ENCODE assay signal across 8 cellular contexts in genomic region chr10:113854019-113854756, GRCh38. TPM values are rescaled to one million over a fixed set of nuclear protein-coding genes. Genes with fewer than 3 reads are reported as not detected.
DNase-seq lines count a peak whose midpoint lies in the region; ATAC-seq and TF ChIP-seq lines count a peak whose summit lies in the region.

Gene DCLRE1A, minus strand, starts transcription at chr10:113854082. Its CDS starts 900 bp downstream, at chr10:113853182.
Gene NHLRC2, plus strand, starts transcription at chr10:113854661. Its CDS starts 212 bp downstream, at chr10:113854873.

- DNase-seq in CD1c-positive myeloid dendritic cell (ENCODE audit: extremely low spot score) (peak; percentile 81), HT-29 (ENCODE audit: low spot score) (peak; percentile 90), activated T-cell treated with anti-CD3 and anti-CD28 coated beads for 1 hour (ENCODE audit: low read depth) (peak; percentile 45), epidermal melanocyte (ENCODE audit: insufficient read length, low spot score) (peak; percentile 42)
- peak; percentile 57 to 58 for DNase-seq in stimulated activated CD8-positive, alpha-beta memory T cell treated with anti-CD3 and anti-CD28 coated beads, Interleukin-2, amount 100 ng/mL, for 48 hours (ENCODE audit: low read depth in 2 of 2)

- H3K27ac ChIP-seq in OCI-LY1 (ENCODE audit: low read depth, low read length, poor library complexity, severe bottlenecking), result peak within 1 kb of the TSS; percentile 76

- peak within 1 kb of the TSS; percentile 92 for H3K4me3 ChIP-seq in OCI-LY1 (ENCODE audit: low read depth, low read length, poor library complexity, severe bottlenecking)
- H3K4me3 ChIP-seq in mononuclear cell (ENCODE audit: low read length), result peak within 1 kb of the TSS; percentile 73

- peaks cover 29% of the 10 kb centered on the region for H3K79me2 ChIP-seq in OCI-LY1 (ENCODE audit: insufficient read depth, low read length)

- no peaks in the 10 kb centered on the region for H4K20me1 ChIP-seq in OCI-LY1 (ENCODE audit: insufficient read depth, low read length)

- peaks cover 12% of the 10 kb centered on the region for H3K36me3 ChIP-seq in OCI-LY1 (ENCODE audit: insufficient read depth, low read length)

- TF ChIP-seq CTCF in OCI-LY1 (IDR thresholded peaks at IDR 0.05; ENCODE audit: low read length), result no peak

- peak within 1 kb of the TSS; percentile 94 for H3K9ac ChIP-seq in OCI-LY1 (ENCODE audit: low read length)

- no peaks in the 10 kb centered on the region for H3K9me2 ChIP-seq in OCI-LY1 (ENCODE audit: low read depth, low read length)

- H3K9me3 ChIP-seq in OCI-LY1 (ENCODE audit: low read length), result no peaks in the 10 kb centered on the region
- no peaks in the 10 kb centered on the region for H3K9me3 ChIP-seq in mononuclear cell (ENCODE audit: low read depth, low read length)

- peak within 1 kb of the TSS; percentile 95 for H2AFZ ChIP-seq in OCI-LY1 (ENCODE audit: low read length)

- H3F3A ChIP-seq in OCI-LY1 (ENCODE audit: insufficient read depth, low read length), result 0 out of 2 replicates have a peak, but pooled peaks cover 4% of the 10 kb centered on the region

- H3K27me3 ChIP-seq in OCI-LY1 (ENCODE audit: insufficient read depth, low read length) (no peaks in the 10 kb centered on the region), mononuclear cell (ENCODE audit: insufficient read depth, low read length) (no peaks in the 10 kb centered on the region)

- H3K4me2 ChIP-seq in OCI-LY1 (ENCODE audit: low read length), result peak within 1 kb of the TSS; percentile 93

- ATAC-seq in GM19455 (IDR thresholded peaks at IDR 0.05; ENCODE audit: unreplicated experiment), result peak; percentile 48

- H3K4me1 ChIP-seq in OCI-LY1 (ENCODE audit: insufficient read depth, low read length, severe bottlenecking), result peaks cover 65% of the 10 kb centered on the region
- H3K4me1 ChIP-seq in mononuclear cell (ENCODE audit: insufficient read depth, low read length), result peaks cover 25% of the 10 kb centered on the region

RNA-seq across cellular contexts. Expression of gene DCLRE1A, which starts in this region (rescaled TPM):
- 5.1 and 5.7 TPM in 2 replicates for total RNA-seq in HT-29 (2014; rRNA removed; shearing (Covaris generic))
- total RNA-seq in mononuclear cell, result 1.4 TPM

RNA-seq across cellular contexts. Expression of gene NHLRC2, which starts in this region (rescaled TPM):
- total RNA-seq in HT-29 (2014; rRNA removed; shearing (Covaris generic)), result 23.3 and 29.1 TPM in 2 replicates
- total RNA-seq in mononuclear cell, result 6.0 TPM

Comparison
In these comparisons a context has a peak if more than half of its experiments do, and no peak if none do; other contexts are left out.
1. Peak in every context shown above with its lines: DNase-seq, ATAC-seq, H3K4me3 ChIP-seq and H3K27ac ChIP-seq.